Comparison of ENCODE assay signal across 8 cellular contexts in the genomic region with DNA sequence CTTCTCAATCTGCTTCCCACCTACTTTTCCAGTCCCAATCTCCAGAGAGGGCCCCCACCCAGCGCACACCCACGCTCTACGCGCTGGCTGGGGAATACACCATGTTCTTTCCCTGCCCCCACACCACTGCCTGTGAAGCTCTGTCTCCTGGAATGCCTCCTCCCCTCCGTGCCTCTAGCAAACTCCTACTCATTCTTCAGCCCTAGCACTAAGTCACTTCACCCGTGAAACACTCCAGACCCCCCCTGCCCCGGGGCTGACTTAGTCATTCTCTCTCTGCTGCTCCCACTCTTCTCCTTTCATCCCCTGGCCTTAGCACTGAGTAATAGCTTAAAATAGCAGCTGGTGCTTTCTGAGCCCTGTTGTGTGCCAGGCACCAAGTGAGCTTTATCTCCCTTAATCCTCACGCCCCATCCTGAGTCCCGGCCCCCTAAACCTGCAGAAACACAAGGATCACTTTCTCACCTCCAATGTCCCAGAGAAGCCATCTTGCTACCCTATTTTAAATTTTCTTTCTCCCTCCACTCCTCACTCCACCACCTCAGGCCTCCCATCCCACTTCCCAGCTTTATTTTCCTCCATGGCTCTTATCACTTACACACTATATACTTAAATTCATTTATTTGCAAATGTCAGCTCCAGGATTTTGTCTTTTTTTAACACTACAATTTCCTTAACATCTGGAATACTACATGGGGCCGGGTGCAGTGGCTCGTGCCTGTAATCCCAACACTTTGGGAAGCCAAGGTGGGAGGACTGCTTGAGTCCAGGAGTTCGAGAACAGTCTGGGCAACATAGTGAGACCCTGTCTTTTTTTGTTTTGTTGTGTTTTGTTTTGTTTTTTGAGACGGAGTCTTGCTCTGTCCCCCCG. TPM values are rescaled to one million over a fixed set of nuclear protein-coding genes. Genes with fewer than 3 reads are reported as not detected.
A peak's percentile ranks its signal among the peaks of the same experiment; 100 is the strongest.
DNase-seq lines count a peak whose midpoint lies in the region; ATAC-seq and TF ChIP-seq lines count a peak whose summit lies in the region.

No MANE protein-coding gene starts in this region.

- no peak overlapping the region for H3K4me3 ChIP-seq in heart right ventricle
- H3K4me3 ChIP-seq in skin epidermis = no peak overlapping the region
- H3K4me3 ChIP-seq in OCI-LY7 (ENCODE audit: low read depth, low read length, poor library complexity, severe bottlenecking) = no peak overlapping the region

- no peak for TF ChIP-seq CTCF in activated CD8-positive, alpha-beta T cell treated with anti-CD3 and anti-CD28 coated beads for 36 hours (IDR thresholded peaks at IDR 0.05)
- TF ChIP-seq CTCF in heart right ventricle (IDR thresholded peaks at IDR 0.05) = no peak
- no peak for TF ChIP-seq CTCF in OCI-LY7 (conservative IDR thresholded peaks at IDR 0.05; ENCODE audit: low read length)

- H3K4me1 ChIP-seq in heart right ventricle (peaks cover 8 to 35% (median 19%) of the 10 kb centered on the region in 9 donors), OCI-LY7 (ENCODE audit: insufficient read depth, low read length, poor library complexity, severe bottlenecking) (peaks cover 11% of the 10 kb centered on the region)

- H3K27ac ChIP-seq in heart right ventricle (peak overlapping the region; percentile 61 to 82 (median 73)), skin epidermis (peak overlapping the region in 11 of 21 experiments; percentile 6 to 83 (median 45)), OCI-LY7 (ENCODE audit: low read depth, low read length, poor library complexity, severe bottlenecking) (no peak overlapping the region)

- no peak overlapping the region for H3K4me2 ChIP-seq in OCI-LY7 (ENCODE audit: low read length)

- no peaks in the 10 kb centered on the region for H3K36me3 ChIP-seq in heart right ventricle
- H3K36me3 ChIP-seq in OCI-LY7 (ENCODE audit: insufficient read depth, low read length) = no peaks in the 10 kb centered on the region

- POLR2A ChIA-PET in activated CD8-positive, alpha-beta T cell treated with anti-CD3 and anti-CD28 coated beads for 36 hours (lab: Charles Lee) = interaction anchor here (0.5 to 1.3 kb wide), 3 partner anchors 9 to 72 kb away, joined by 3 read pairs; no protein-coding TSS in a partner anchor
- POLR2A ChIA-PET in activated CD8-positive, alpha-beta T cell treated with anti-CD3 and anti-CD28 coated beads, Interleukin-2, amount 10 ng/mL, durations not matched to agents 7 days and 5 days (lab: Charles Lee) = no interaction called here
- POLR2A ChIA-PET in OCI-LY7 (lab: Charles Lee) = interaction anchor here (1.2 kb wide), 1 partner anchor 205 kb away, joined by 3 read pairs; no protein-coding TSS in a partner anchor

- H3K9me3 ChIP-seq in heart right ventricle = no peaks in the 10 kb centered on the region
- no peaks in the 10 kb centered on the region for H3K9me3 ChIP-seq in OCI-LY7 (ENCODE audit: low read length)

- H3K4me1 Mint-ChIP-seq in activated CD8-positive, alpha-beta T cell treated with anti-CD3 and anti-CD28 coated beads for 36 hours (ENCODE audit: low read depth) = peaks cover 10% of the 10 kb centered on the region
- H3K4me1 Mint-ChIP-seq in activated CD8-positive, alpha-beta T cell treated with anti-CD3 and anti-CD28 coated beads, Interleukin-2, amount 10 ng/mL, durations not matched to agents 7 days and 5 days (ENCODE audit: low read depth) = peaks cover under 1% of the 10 kb centered on the region

- 35% methylated on average over 14 of the region's 14 CpGs for WGBS in heart right ventricle, 2 donors

- ATAC-seq in activated CD8-positive, alpha-beta T cell treated with anti-CD3 and anti-CD28 coated beads for 36 hours = peak; percentile 99
- no peak for ATAC-seq in activated CD8-positive, alpha-beta T cell treated with anti-CD3 and anti-CD28 coated beads, Interleukin-2, amount 10 ng/mL, durations not matched to agents 7 days and 5 days
- ATAC-seq in heart right ventricle = peak; percentile 80 to 94 (median 85)

- H3K4me3 Mint-ChIP-seq in activated CD8-positive, alpha-beta T cell treated with anti-CD3 and anti-CD28 coated beads for 36 hours = no peak overlapping the region
- H3K4me3 Mint-ChIP-seq in activated CD8-positive, alpha-beta T cell treated with anti-CD3 and anti-CD28 coated beads, Interleukin-2, amount 10 ng/mL, durations not matched to agents 7 days and 5 days = no peak overlapping the region

- no peaks in the 10 kb centered on the region for H3K9me3 Mint-ChIP-seq in activated CD8-positive, alpha-beta T cell treated with anti-CD3 and anti-CD28 coated beads for 36 hours
- H3K9me3 Mint-ChIP-seq in activated CD8-positive, alpha-beta T cell treated with anti-CD3 and anti-CD28 coated beads, Interleukin-2, amount 10 ng/mL, durations not matched to agents 7 days and 5 days (ENCODE audit: insufficient read depth) = no peaks in the 10 kb centered on the region

- H3K9me2 ChIP-seq in OCI-LY7 (ENCODE audit: insufficient read depth, low read length) = no peaks in the 10 kb centered on the region

- no peaks in the 10 kb centered on the region for H4K20me1 ChIP-seq in OCI-LY7 (ENCODE audit: insufficient read depth, low read length)

- no peaks in the 10 kb centered on the region for H3K27me3 Mint-ChIP-seq in activated CD8-positive, alpha-beta T cell treated with anti-CD3 and anti-CD28 coated beads for 36 hours
- H3K27me3 Mint-ChIP-seq in activated CD8-positive, alpha-beta T cell treated with anti-CD3 and anti-CD28 coated beads, Interleukin-2, amount 10 ng/mL, durations not matched to agents 7 days and 5 days (ENCODE audit: low read depth) = peaks cover 3% of the 10 kb centered on the region

- H3K79me2 ChIP-seq in OCI-LY7 (ENCODE audit: insufficient read depth, low read depth, low read length) = no peaks in the 10 kb centered on the region

- CTCF ChIA-PET in activated CD8-positive, alpha-beta T cell treated with anti-CD3 and anti-CD28 coated beads for 36 hours (lab: Charles Lee) = interaction anchor here (0.7 to 2.3 kb wide), 4 partner anchors 11 to 204 kb away, joined by 3 to 10 read pairs (median 4); no protein-coding TSS in a partner anchor
- CTCF ChIA-PET in activated CD8-positive, alpha-beta T cell treated with anti-CD3 and anti-CD28 coated beads, Interleukin-2, amount 10 ng/mL, durations not matched to agents 7 days and 5 days (lab: Charles Lee) = interaction anchor here (1.5 kb wide), 1 partner anchor 24 kb away, joined by 7 read pairs; no protein-coding TSS in a partner anchor
- CTCF ChIA-PET in OCI-LY7 (lab: Charles Lee; ENCODE audit: unreplicated experiment) = no interaction called here

- peak; percentile 91 for DNase-seq in activated CD8-positive, alpha-beta T cell treated with anti-CD3 and anti-CD28 coated beads for 36 hours
- no peak for DNase-seq in activated CD8-positive, alpha-beta T cell treated with anti-CD3 and anti-CD28 coated beads, Interleukin-2, amount 10 ng/mL, durations not matched to agents 7 days and 5 days
- DNase-seq in activated T-cell treated with anti-CD3 and anti-CD28 coated beads for 48 hours (ENCODE audit: low read depth) = peak; percentile 70
- DNase-seq in heart right ventricle = peak; percentile 59 to 68
- DNase-seq in OCI-LY7 (ENCODE audit: low spot score) = no peak
- DNase-seq in KG1 (lab: John Stamatoyannopoulos, UW) = no peak
- no peak for DNase-seq in NOMO-1 treated with DMSO at 0.1 percent for 48 hours (lab: John Stamatoyannopoulos, UW; ENCODE audit: unreplicated experiment)

- no peaks in the 10 kb centered on the region for H3K36me3 Mint-ChIP-seq in activated CD8-positive, alpha-beta T cell treated with anti-CD3 and anti-CD28 coated beads for 36 hours (ENCODE audit: low read depth)
- H3K36me3 Mint-ChIP-seq in activated CD8-positive, alpha-beta T cell treated with anti-CD3 and anti-CD28 coated beads, Interleukin-2, amount 10 ng/mL, durations not matched to agents 7 days and 5 days (ENCODE audit: low read depth) = no peaks in the 10 kb centered on the region

- intact Hi-C loops in activated CD8-positive, alpha-beta T cell treated with anti-CD3 and anti-CD28 coated beads for 36 hours (cut with micrococcal nuclease) = no loop called here
- intact Hi-C loops in heart right ventricle (cut with DNase I) (loop anchor here in 1 of 10 donors (5.0 kb wide), 1 partner anchor 63 kb away; no protein-coding TSS in a partner anchor), OCI-LY7 (cut with micrococcal nuclease; ENCODE audit: unreplicated experiment) (no loop called here)

- BruUV-seq in OCI-LY7 (replicated peaks; lab: Mats Ljungman, UMichigan) = no TSS peak

- H2AFZ ChIP-seq in OCI-LY7 (ENCODE audit: low read length) = no peak overlapping the region

- H3K27ac Mint-ChIP-seq in activated CD8-positive, alpha-beta T cell treated with anti-CD3 and anti-CD28 coated beads for 36 hours = no peak overlapping the region
- H3K27ac Mint-ChIP-seq in activated CD8-positive, alpha-beta T cell treated with anti-CD3 and anti-CD28 coated beads, Interleukin-2, amount 10 ng/mL, durations not matched to agents 7 days and 5 days = no peak overlapping the region

- no peaks in the 10 kb centered on the region for H3K27me3 ChIP-seq in heart right ventricle

RNA-seq across cellular contexts. Expression of a gene that starts 6.3 kb away (rescaled TPM):
- total RNA-seq in activated CD8-positive, alpha-beta T cell treated with anti-CD3 and anti-CD28 coated beads for 36 hours = 1 to 10 TPM; 4.7 to 6.6 TPM
- 1 to 10 TPM; 4.3 to 6.0 TPM for total RNA-seq in activated CD8-positive, alpha-beta T cell treated with anti-CD3 and anti-CD28 coated beads, Interleukin-2, amount 10 ng/mL, durations not matched to agents 7 days and 5 days
- total RNA-seq in heart right ventricle (1 to 10 TPM; 1.7 to 7.1 (median 3.7) TPM), OCI-LY7 (2022) (5.1 and 6.1 TPM in 2 replicates)
- 1 to 10 TPM; 1.3 to 3.1 TPM for polyA plus RNA-seq in heart right ventricle
- 4.4 and 5.8 TPM in 2 replicates for total RNA-seq in OCI-LY7 (2014; rRNA removed; shearing (Covaris generic))

RNA-seq across cellular contexts. Expression of a gene that starts 33.7 kb away (rescaled TPM):
- not detected for total RNA-seq in activated CD8-positive, alpha-beta T cell treated with anti-CD3 and anti-CD28 coated beads for 36 hours
- not detected for total RNA-seq in activated CD8-positive, alpha-beta T cell treated with anti-CD3 and anti-CD28 coated beads, Interleukin-2, amount 10 ng/mL, durations not matched to agents 7 days and 5 days
- total RNA-seq in heart right ventricle = 10 to 100 TPM in 1 of 10 donors, 1 to 10 TPM in 9; 1.6 to 21.8 (median 2.7) TPM
- 10 to 100 TPM in 1 of 2 donors, 1 to 10 TPM in 1; 6.3 to 50.2 TPM for polyA plus RNA-seq in heart right ventricle
- not detected in 2 replicates for total RNA-seq in OCI-LY7 (2014; rRNA removed; shearing (Covaris generic))
- 0.35 and 0.53 TPM in 2 replicates for total RNA-seq in OCI-LY7 (2022)

Comparison
In these comparisons a context has a peak if more than half of its experiments do, and no peak if none do; other contexts are left out.
1. DNase-seq: peak in activated CD8-positive, alpha-beta T cell treated with anti-CD3 and anti-CD28 coated beads for 36 hours (single experiment), activated T-cell treated with anti-CD3 and anti-CD28 coated beads for 48 hours (single experiment) and heart right ventricle (2 of 2); none in activated CD8-positive, alpha-beta T cell treated with anti-CD3 and anti-CD28 coated beads, Interleukin-2, amount 10 ng/mL, durations not matched to agents 7 days and 5 days (single experiment), OCI-LY7 (single experiment), KG1 (single experiment) and NOMO-1 treated with DMSO at 0.1 percent for 48 hours (single experiment).